Comparison of ENCODE assay signal across 8 cellular contexts in genomic region chr4:83231620-83232056, GRCh38. TPM values are rescaled to one million over a fixed set of nuclear protein-coding genes. Genes with fewer than 3 reads are reported as not detected.
DNase-seq lines count a peak whose midpoint lies in the region; ATAC-seq and TF ChIP-seq lines count a peak whose summit lies in the region.

No MANE protein-coding gene starts in this region.

- ATAC-seq in GM18511 (IDR thresholded peaks at IDR 0.05; ENCODE audit: unreplicated experiment) = peak; percentile 76
- ATAC-seq in foreskin keratinocyte = peak; percentile 47
- no peak for ATAC-seq in gastroesophageal sphincter

- DNase-seq in HFFc6 (peak; percentile 41), NB4 (ENCODE audit: low read depth) (peak; percentile 96), foreskin keratinocyte (peak in 1 of 2 donors; percentile 60), NCI-H226 (no peak), endodermal cell (no peak), occipital lobe (lab: John Stamatoyannopoulos, UW) (no peak)

- WGBS in gastroesophageal sphincter (ENCODE audit: low coverage in 1 of 2), 2 donors = 67% methylated on average over 1 of the region's 1 CpG
- 94% methylated on average over 1 of the region's 1 CpG; no CpG with 5 or more reads in 1 of the 2 experiments for WGBS in endodermal cell (ENCODE audit: insufficient coverage in 1 of 2, insufficient read length in 1 of 2), 2 experiments

- H3K4me1 Mint-ChIP-seq in HFFc6 (ENCODE audit: low read depth) = peaks cover 35% of the 10 kb centered on the region
- H3K4me1 Mint-ChIP-seq in endodermal cell = peaks cover 29% of the 10 kb centered on the region

- H3K9ac ChIP-seq in endodermal cell (ENCODE audit: extremely low read depth, low read length, poor library complexity, severe bottlenecking) = no peak overlapping the region

- no peaks in the 10 kb centered on the region; the same call in none of the 2 replicates for H3K27me3 Mint-ChIP-seq in HFFc6 (ENCODE audit: insufficient read depth)
- no peaks in the 10 kb centered on the region for H3K27me3 Mint-ChIP-seq in endodermal cell (ENCODE audit: insufficient read depth)

- H3K9me3 Mint-ChIP-seq in HFFc6 = no peaks in the 10 kb centered on the region
- H3K9me3 Mint-ChIP-seq in endodermal cell = no peaks in the 10 kb centered on the region

- H3K4me3 ChIP-seq in NB4 (ENCODE audit: low read depth, low read length) (no peak overlapping the region), gastroesophageal sphincter (no peak overlapping the region), endodermal cell (ENCODE audit: low read length) (no peak overlapping the region)

- H3K27ac ChIP-seq in foreskin keratinocyte (no peak overlapping the region), gastroesophageal sphincter (no peak overlapping the region), endodermal cell (ENCODE audit: low read depth, low read length) (no peak overlapping the region)

- H3K27me3 ChIP-seq in foreskin keratinocyte (no peaks in the 10 kb centered on the region), gastroesophageal sphincter (no peaks in the 10 kb centered on the region), endodermal cell (ENCODE audit: control insufficient read depth, insufficient read depth, low read length, poor library complexity, severe bottlenecking) (no peaks in the 10 kb centered on the region)

- no peaks in the 10 kb centered on the region for H3K36me3 ChIP-seq in gastroesophageal sphincter
- no peaks in the 10 kb centered on the region for H3K36me3 ChIP-seq in endodermal cell (ENCODE audit: control insufficient read depth, insufficient read depth, low read length)

- peaks cover 7% of the 10 kb centered on the region for H3K4me1 ChIP-seq in foreskin keratinocyte
- H3K4me1 ChIP-seq in gastroesophageal sphincter = no peaks in the 10 kb centered on the region
- peaks cover 5% of the 10 kb centered on the region for H3K4me1 ChIP-seq in endodermal cell (ENCODE audit: control insufficient read depth, insufficient read depth, low read length)

- TF ChIP-seq CTCF in HFFc6 (IDR thresholded peaks at IDR 0.05) = no peak
- no peak for TF ChIP-seq CTCF in NB4 (IDR thresholded peaks at IDR 0.05; ENCODE audit: low read depth, low read length)
- TF ChIP-seq CTCF in foreskin keratinocyte (conservative IDR thresholded peaks at IDR 0.05) = no peak
- TF ChIP-seq CTCF in gastroesophageal sphincter (IDR thresholded peaks at IDR 0.05) = no peak
- no peak for TF ChIP-seq CTCF in endodermal cell (conservative IDR thresholded peaks at IDR 0.05)

- no peaks in the 10 kb centered on the region for H3K36me3 Mint-ChIP-seq in HFFc6 (ENCODE audit: low read depth)
- no peaks in the 10 kb centered on the region for H3K36me3 Mint-ChIP-seq in endodermal cell (ENCODE audit: low read depth)

- H3K27ac Mint-ChIP-seq in HFFc6 (peak overlapping the region; percentile 36), endodermal cell (no peak overlapping the region)

- no peak for TF ChIP-seq EP300 in gastroesophageal sphincter (IDR thresholded peaks at IDR 0.05)

- H3K9me3 ChIP-seq in gastroesophageal sphincter = no peaks in the 10 kb centered on the region
- no peaks in the 10 kb centered on the region for H3K9me3 ChIP-seq in endodermal cell (ENCODE audit: control insufficient read depth, low read length)

- H3K4me3 Mint-ChIP-seq in HFFc6 (no peak overlapping the region), endodermal cell (no peak overlapping the region)

- TF ChIP-seq POLR2A in NB4 (IDR thresholded peaks at IDR 0.05; ENCODE audit: extremely low read depth, insufficient read length) (no peak), gastroesophageal sphincter (IDR thresholded peaks at IDR 0.05) (no peak)

RNA-seq across cellular contexts. Expression of gene COQ2, which starts 53.0 kb away (rescaled TPM):
- 10 to 100 TPM; 15.4 to 23.2 (median 20.6) TPM for total RNA-seq in HFFc6 (2021; fragmentation: NEBNext Ultra II Directional; extraction: Animal tissue kit (Norgen Biotek cat#: 25700))
- total RNA-seq in foreskin keratinocyte (25.6 and 28.2 TPM in 2 replicates), gastroesophageal sphincter (1 to 10 TPM; 5.0 to 8.9 (median 5.5) TPM), endodermal cell (10 to 100 TPM; 17.7 to 18.4 TPM), occipital lobe (13.4 TPM)
- polyA plus RNA-seq in foreskin keratinocyte = 22.2 and 27.6 TPM in 2 replicates
- 10.4 TPM for polyA plus RNA-seq in endodermal cell (2013, experiment 1 of 2)
- polyA plus RNA-seq in endodermal cell (2013, experiment 2 of 2) = 10.6 TPM

Comparison
In these comparisons a context has a peak if more than half of its experiments do, and no peak if none do; other contexts are left out.
1. DNase-seq: peak in HFFc6 (single experiment) and NB4 (single experiment); none in NCI-H226 (single experiment), endodermal cell (single experiment) and occipital lobe (single experiment).